15 cellular contexts compared by ENCODE assay signal in genomic region chr11:44380009-44380313, GRCh38.
"Had no signal": no experiment of that assay in that cellular context is flagged by ENCODE, and none has a peak within 500 bp of the region (broad histone marks: within the 10 kb centered on the region; RNA-seq: fewer than 3 reads in every experiment).

No MANE protein-coding gene starts in this region.

- H3K27ac ChIP-seq: esophagus muscularis mucosa, pancreas, sigmoid colon, stomach, upper lobe of left lung had no signal

- H3K4me1 ChIP-seq: esophagus muscularis mucosa, pancreas, sigmoid colon, stomach, upper lobe of left lung had no signal

- H3K27me3 ChIP-seq: pancreas had no signal

- H3K9me3 ChIP-seq: pancreas had no signal

- H3K4me3 ChIP-seq: esophagus muscularis mucosa, pancreas, sigmoid colon, stomach, upper lobe of left lung had no signal

- DNase-seq: activated B cell treated with CpG ODN at 0.5 μM for 24 hours; activated CD4-positive, alpha-beta memory T cell treated with anti-CD3 and anti-CD28 coated beads for 36 hours; activated CD4-positive, alpha-beta T cell treated with anti-CD3 and anti-CD28 coated beads for 4 hours; activated gamma-delta T cell treated with Interleukin-2 at 50 U/mL for 16 hours; activated T-cell treated with anti-CD3 and anti-CD28 coated beads for 4 hours; effector CD8-positive, alpha-beta T cell; immature natural killer cell; kidney glomerular epithelial cell; left ventricle myocardium superior; pancreas; sigmoid colon; stimulated activated CD4-positive, alpha-beta T cell treated with anti-CD3 and anti-CD28 coated beads, Interleukin-4, amount 100 ng/mL, for 24 hours; stomach; upper lobe of left lung had no signal

- H3K36me3 ChIP-seq: esophagus muscularis mucosa, pancreas, sigmoid colon, stomach, upper lobe of left lung had no signal
